Comparison of ENCODE assay signal across 1 cellular context in genomic region chr21:26432410-26432809, GRCh38.
TF ChIP-seq lines count a peak whose summit lies in the region.

No MANE protein-coding gene starts in this region.

TF ChIP-seq in H1, 55 proteins besides CTCF, POLR2A, EP300 and RAD21 (continued from another document):
- no peak for TF ChIP-seq EZH2 (IDR thresholded peaks at IDR 0.05; ENCODE audit: low read depth, low read length, severe bottlenecking)
- no peak for TF ChIP-seq SIN3A (conservative IDR thresholded peaks at IDR 0.05 in 1 of 2, IDR thresholded peaks at IDR 0.05 in 1 of 2; ENCODE audit: low read depth in 1 of 2, low read length in 2 of 2)
- TF ChIP-seq GTF2F1 (IDR thresholded peaks at IDR 0.05; ENCODE audit: borderline replicate concordance, low read depth, low read length), result no peak
- no peak for TF ChIP-seq USF2 (IDR thresholded peaks at IDR 0.05; ENCODE audit: low read length)
- TF ChIP-seq SP4 (IDR thresholded peaks at IDR 0.05; ENCODE audit: low read length), result no peak
- no peak for TF ChIP-seq ATF2 (IDR thresholded peaks at IDR 0.05; ENCODE audit: low read length)
- TF ChIP-seq KDM5A (IDR thresholded peaks at IDR 0.05; ENCODE audit: low read length), result no peak
- no peak for TF ChIP-seq CHD1 (IDR thresholded peaks at IDR 0.05; ENCODE audit: low read depth, low read length)
- no peak for TF ChIP-seq CHD2 (IDR thresholded peaks at IDR 0.05; ENCODE audit: low read length)
- TF ChIP-seq MAX (IDR thresholded peaks at IDR 0.05), result no peak
- TF ChIP-seq POLR2AphosphoS5 (IDR thresholded peaks at IDR 0.05; ENCODE audit: low read depth, low read length), result no peak
- TF ChIP-seq MAFK (IDR thresholded peaks at IDR 0.05; ENCODE audit: low read depth, low read length), result no peak
- TF ChIP-seq CTBP2 (IDR thresholded peaks at IDR 0.05; ENCODE audit: borderline replicate concordance, insufficient read depth, insufficient read length, low read length), result no peak
- no peak for TF ChIP-seq TAF7 (optimal IDR thresholded peaks at IDR 0.05; ENCODE audit: borderline replicate concordance, low read depth, low read length)
- TF ChIP-seq BCL11A (IDR thresholded peaks at IDR 0.05; ENCODE audit: low read depth in 2 of 2, low read length in 2 of 2), result no peak
- no peak for TF ChIP-seq TBP (IDR thresholded peaks at IDR 0.05; ENCODE audit: low read depth, low read length)
